ENCODE assay signal across 21 cellular contexts in the genomic region with DNA sequence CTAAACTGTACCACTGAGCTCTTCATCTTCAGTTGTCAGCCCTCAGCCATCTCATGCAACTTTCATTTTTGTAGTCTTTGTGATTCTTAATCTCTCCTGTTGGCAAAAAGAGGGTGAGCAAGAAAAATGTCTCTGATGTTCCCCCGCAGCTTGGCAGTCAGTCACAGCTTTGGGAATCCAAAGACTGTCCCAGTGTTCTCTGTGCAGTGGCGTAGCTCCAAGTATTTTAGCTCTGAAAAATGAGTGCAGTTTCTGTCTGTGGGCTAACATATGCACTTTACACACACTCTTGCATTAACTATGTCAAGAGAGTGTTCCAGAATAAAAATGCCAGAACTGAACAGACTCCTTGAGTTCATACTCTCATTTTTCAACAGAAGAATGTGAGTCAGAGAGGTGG.
DNase-seq lines count a peak whose midpoint lies in the region; ATAC-seq, FAIRE-seq and TF ChIP-seq lines count a peak whose summit lies in the region.
"Had no signal": no experiment of that assay in that cellular context is flagged by ENCODE, and none has a peak within 500 bp of the region (broad histone marks: within the 10 kb centered on the region; RNA-seq: fewer than 3 reads in every experiment).

No MANE protein-coding gene starts in this region.

- H2AFZ ChIP-seq in HepG2 (ENCODE audit: low read length), result no peak overlapping the region

- DNase-seq in HepG2 (ENCODE audit: low spot score) (no peak), right lobe of liver (no peak), fibroblast of gingiva (ENCODE audit: low read depth) (peak; percentile 86), occipital lobe (lab: John Stamatoyannopoulos, UW) (peak; percentile 53), natural killer cell (no peak), T-helper 17 cell (no peak)
- no peak for DNase-seq in activated CD8-positive, alpha-beta memory T cell treated with anti-CD3 and anti-CD28 coated beads, Interleukin-2, amount 10 ng/mL, durations not matched to agents 7 days and 5 days
- DNase-seq: ACHN; activated CD4-positive, CD25-positive, alpha-beta regulatory T cell treated with anti-CD3 and anti-CD28 coated beads, Interleukin-2, amount 50 U/mL, for 72 hours; activated effector memory CD4-positive, alpha-beta T cell treated with anti-CD3 and anti-CD28 coated beads, Interleukin-2, amount 50 U/mL, for 16 hours; brain microvascular endothelial cell; CD4-positive, alpha-beta T cell; Karpas-422; NCI-H526 treated with DMSO at 0.1 percent for 48 hours had no signal

- POLR2A ChIA-PET in HepG2 (lab: Yijun Ruan, JAX), result interaction anchor here (0.5 kb wide), 1 partner anchor 120 kb away, joined by 4 read pairs; no protein-coding TSS in a partner anchor

- ATAC-seq in HepG2 (no peak), right lobe of liver (no peak), natural killer cell (no peak), T-helper 17 cell (no peak), HG02763 (IDR thresholded peaks at IDR 0.05; ENCODE audit: unreplicated experiment) (no peak)
- ATAC-seq in activated CD8-positive, alpha-beta memory T cell treated with anti-CD3 and anti-CD28 coated beads, Interleukin-2, amount 10 ng/mL, durations not matched to agents 7 days and 5 days, result no peak
- ATAC-seq: stimulated activated effector memory CD8-positive, alpha-beta T cell treated with anti-CD3 and anti-CD28 coated beads, Interleukin-12 subunit alpha, Interleukin-12 subunit beta, amount 100 ng/mL, for 72 hours had no signal

- H3K36me3 ChIP-seq in HepG2 (replicated peaks in 1 of 2; ENCODE audit: control insufficient read depth in 1 of 2, insufficient read depth in 2 of 2, low read length in 2 of 2), result no peaks in the 10 kb centered on the region
- H3K36me3 ChIP-seq in right lobe of liver, result no peaks in the 10 kb centered on the region
- H3K36me3 ChIP-seq: brain microvascular endothelial cell, pancreas, SJSA1 had no signal

- H3K27me3 ChIP-seq in HepG2 (ENCODE audit: control insufficient read depth in 1 of 2, insufficient read depth in 2 of 2, low read length in 2 of 2), result no peaks in the 10 kb centered on the region
- H3K27me3 ChIP-seq in right lobe of liver, result no peaks in the 10 kb centered on the region
- H3K27me3 ChIP-seq: brain microvascular endothelial cell, pancreas, SJSA1 had no signal

- intact Hi-C loops in HepG2 (cut with micrococcal nuclease; ENCODE audit: unreplicated experiment), result no loop called here
- intact Hi-C loops in right lobe of liver (cut with DNase I), result no loop called here
- intact Hi-C loops in natural killer cell (cut with micrococcal nuclease), result no loop called here

- H3K4me1 ChIP-seq in HepG2 (ENCODE audit: insufficient read depth, low read length) (peaks cover 31% of the 10 kb centered on the region), right lobe of liver (peaks cover 0 to 3% (median 0%) of the 10 kb centered on the region in 4 donors)
- H3K4me1 ChIP-seq: pancreas, SJSA1 had no signal

- no peaks in the 10 kb centered on the region for H3K36me3 Mint-ChIP-seq in activated CD8-positive, alpha-beta memory T cell treated with anti-CD3 and anti-CD28 coated beads, Interleukin-2, amount 10 ng/mL, durations not matched to agents 7 days and 5 days
- no peaks in the 10 kb centered on the region for H3K36me3 Mint-ChIP-seq in natural killer cell
- no peaks in the 10 kb centered on the region for H3K36me3 Mint-ChIP-seq in T-helper 17 cell (ENCODE audit: low read depth)
- H3K36me3 Mint-ChIP-seq: stimulated activated effector memory CD8-positive, alpha-beta T cell treated with anti-CD3 and anti-CD28 coated beads, Interleukin-12 subunit alpha, Interleukin-12 subunit beta, amount 100 ng/mL, for 72 hours; type B pancreatic cell had no signal

- H3K9me3 ChIP-seq in HepG2 (ENCODE audit: low read length), result no peaks in the 10 kb centered on the region
- no peaks in the 10 kb centered on the region for H3K9me3 ChIP-seq in right lobe of liver
- H3K9me3 ChIP-seq in T-helper 17 cell (ENCODE audit: control insufficient read depth, low read length, poor library complexity, severe bottlenecking), result no peaks in the 10 kb centered on the region
- H3K9me3 ChIP-seq: pancreas, SJSA1 had no signal

- peak overlapping the region; percentile 40; the same call in 1 of the 2 replicates for H3K4me2 ChIP-seq in HepG2 (ENCODE audit: low read depth, low read length)

- no peak for TF ChIP-seq RAD21 in HepG2 (CRISPR knock-in tag; IDR thresholded peaks at IDR 0.05)

- H3K27me3 Mint-ChIP-seq in activated CD8-positive, alpha-beta memory T cell treated with anti-CD3 and anti-CD28 coated beads, Interleukin-2, amount 10 ng/mL, durations not matched to agents 7 days and 5 days, result no peaks in the 10 kb centered on the region
- H3K27me3 Mint-ChIP-seq in natural killer cell (ENCODE audit: low read depth in 2 of 2) (no peaks in the 10 kb centered on the region), T-helper 17 cell (peaks cover 7% of the 10 kb centered on the region)
- H3K27me3 Mint-ChIP-seq: CD4-positive, alpha-beta T cell had no signal

- TF ChIP-seq EP300 in HepG2 (IDR thresholded peaks at IDR 0.05; ENCODE audit: low read depth in 2 of 2, low read length in 2 of 2), result no peak
- no peak for TF ChIP-seq EP300 in HepG2 (CRISPR knock-in tag; IDR thresholded peaks at IDR 0.05; ENCODE audit: borderline replicate concordance)

- H3K27ac Mint-ChIP-seq in activated CD8-positive, alpha-beta memory T cell treated with anti-CD3 and anti-CD28 coated beads, Interleukin-2, amount 10 ng/mL, durations not matched to agents 7 days and 5 days, result no peak overlapping the region
- H3K27ac Mint-ChIP-seq in natural killer cell, result no peak overlapping the region
- H3K27ac Mint-ChIP-seq in T-helper 17 cell, result no peak overlapping the region
- H3K27ac Mint-ChIP-seq: CD4-positive, alpha-beta T cell; stimulated activated effector memory CD8-positive, alpha-beta T cell treated with anti-CD3 and anti-CD28 coated beads, Interleukin-12 subunit alpha, Interleukin-12 subunit beta, amount 100 ng/mL, for 72 hours; type B pancreatic cell had no signal

- no peak for TF ChIP-seq CTCF in HepG2 (CRISPR knock-in tag; IDR thresholded peaks at IDR 0.05)
- no peak for TF ChIP-seq CTCF in right lobe of liver (IDR thresholded peaks at IDR 0.05)
- no peak for TF ChIP-seq CTCF in natural killer cell (IDR thresholded peaks at IDR 0.05)

- FAIRE-seq in HepG2 (lab: Jason Lieb, UNC), result no peak
- FAIRE-seq: GM18507, H54, pancreas had no signal

- no peak overlapping the region for H3K9ac ChIP-seq in HepG2 (ENCODE audit: insufficient read depth, low read depth, low read length)

- H3K4me3 Mint-ChIP-seq in activated CD8-positive, alpha-beta memory T cell treated with anti-CD3 and anti-CD28 coated beads, Interleukin-2, amount 10 ng/mL, durations not matched to agents 7 days and 5 days, result no peak overlapping the region
- no peak overlapping the region for H3K4me3 Mint-ChIP-seq in natural killer cell
- no peak overlapping the region for H3K4me3 Mint-ChIP-seq in T-helper 17 cell
- H3K4me3 Mint-ChIP-seq: CD4-positive, alpha-beta T cell; stimulated activated effector memory CD8-positive, alpha-beta T cell treated with anti-CD3 and anti-CD28 coated beads, Interleukin-12 subunit alpha, Interleukin-12 subunit beta, amount 100 ng/mL, for 72 hours; type B pancreatic cell had no signal

- 49% methylated on average over 2 of the region's 2 CpGs for WGBS in HepG2 (ENCODE audit: low lambda C conversion rate)
- WGBS in right lobe of liver (ENCODE audit: insufficient coverage, low coverage, low lambda C conversion rate, missing lambda C conversion rate), result 53% methylated on average over 2 of the region's 2 CpGs

- H4K20me1 ChIP-seq in HepG2 (ENCODE audit: insufficient read depth, low read length), result no peaks in the 10 kb centered on the region

- TF ChIP-seq POLR2A in HepG2 (IDR thresholded peaks at IDR 0.05; ENCODE audit: insufficient read depth in 1 of 2, low read depth in 2 of 2, low read length in 2 of 2), result no peak
- TF ChIP-seq POLR2A in right lobe of liver (IDR thresholded peaks at IDR 0.05), result no peak

- no TSS peak for BruUV-seq in HepG2 (replicated peaks; lab: Mats Ljungman, UMichigan)

- in situ Hi-C loops in HepG2 (cut with HindIII; ENCODE audit: extremely low pct_ligation_motif_present, low pct_unique_long_range_greater_than_20kb), result no loop called here

- no peaks in the 10 kb centered on the region for H3K9me3 Mint-ChIP-seq in activated CD8-positive, alpha-beta memory T cell treated with anti-CD3 and anti-CD28 coated beads, Interleukin-2, amount 10 ng/mL, durations not matched to agents 7 days and 5 days (ENCODE audit: low read depth)
- peaks cover 6 to 9% of the 10 kb centered on the region in 2 donors for H3K9me3 Mint-ChIP-seq in natural killer cell
- H3K9me3 Mint-ChIP-seq: CD4-positive, alpha-beta T cell; stimulated activated effector memory CD8-positive, alpha-beta T cell treated with anti-CD3 and anti-CD28 coated beads, Interleukin-12 subunit alpha, Interleukin-12 subunit beta, amount 100 ng/mL, for 72 hours had no signal

- CTCF ChIA-PET in HepG2 (lab: Yijun Ruan, JAX; ENCODE audit: low intra/inter-chr PET ratio, low total read pairs), result no interaction called here
- CTCF ChIA-PET in activated CD8-positive, alpha-beta memory T cell treated with anti-CD3 and anti-CD28 coated beads, Interleukin-2, amount 10 ng/mL, durations not matched to agents 7 days and 5 days (lab: Charles Lee), result no interaction called here

- no peak overlapping the region for H3K4me3 ChIP-seq in HepG2 (replicated peaks in 1 of 3; ENCODE audit: insufficient read depth in 1 of 3, low read depth in 2 of 3, low read length in 3 of 3)
- H3K4me3 ChIP-seq in right lobe of liver, result no peak overlapping the region
- H3K4me3 ChIP-seq: pancreas, SJSA1 had no signal

- H3K27ac ChIP-seq in HepG2 (ENCODE audit: extremely low read length, insufficient read depth, low read length) (no peak overlapping the region), right lobe of liver (no peak overlapping the region)
- H3K27ac ChIP-seq: brain microvascular endothelial cell, pancreas, SJSA1 had no signal

- no peaks in the 10 kb centered on the region for H3K79me2 ChIP-seq in HepG2 (ENCODE audit: insufficient read depth, low read length)

- no peaks in the 10 kb centered on the region for H3K4me1 Mint-ChIP-seq in activated CD8-positive, alpha-beta memory T cell treated with anti-CD3 and anti-CD28 coated beads, Interleukin-2, amount 10 ng/mL, durations not matched to agents 7 days and 5 days
- no peaks in the 10 kb centered on the region for H3K4me1 Mint-ChIP-seq in natural killer cell
- no peaks in the 10 kb centered on the region for H3K4me1 Mint-ChIP-seq in T-helper 17 cell
- H3K4me1 Mint-ChIP-seq: stimulated activated effector memory CD8-positive, alpha-beta T cell treated with anti-CD3 and anti-CD28 coated beads, Interleukin-12 subunit alpha, Interleukin-12 subunit beta, amount 100 ng/mL, for 72 hours had no signal

TF ChIP-seq in HepG2, 621 proteins besides CTCF, POLR2A, EP300 and RAD21 (continues in another document):
- TF ChIP-seq MED8 (CRISPR knock-in tag; IDR thresholded peaks at IDR 0.05; ENCODE audit: insufficient replicate concordance) (no peak), NCOA2 (CRISPR knock-in tag; IDR thresholded peaks at IDR 0.05) (no peak)

Comparison
In these comparisons a context has a peak if more than half of its experiments do, and no peak if none do; other contexts are left out.
1. DNase-seq: peak in fibroblast of gingiva (single experiment) and occipital lobe (single experiment); none in HepG2 (single experiment), right lobe of liver (0 of 3), activated CD8-positive, alpha-beta memory T cell treated with anti-CD3 and anti-CD28 coated beads, Interleukin-2, amount 10 ng/mL, durations not matched to agents 7 days and 5 days (single experiment), natural killer cell (single experiment) and T-helper 17 cell (0 of 3).